ENCODE assay signal across 1 cellular context in the genomic region with DNA sequence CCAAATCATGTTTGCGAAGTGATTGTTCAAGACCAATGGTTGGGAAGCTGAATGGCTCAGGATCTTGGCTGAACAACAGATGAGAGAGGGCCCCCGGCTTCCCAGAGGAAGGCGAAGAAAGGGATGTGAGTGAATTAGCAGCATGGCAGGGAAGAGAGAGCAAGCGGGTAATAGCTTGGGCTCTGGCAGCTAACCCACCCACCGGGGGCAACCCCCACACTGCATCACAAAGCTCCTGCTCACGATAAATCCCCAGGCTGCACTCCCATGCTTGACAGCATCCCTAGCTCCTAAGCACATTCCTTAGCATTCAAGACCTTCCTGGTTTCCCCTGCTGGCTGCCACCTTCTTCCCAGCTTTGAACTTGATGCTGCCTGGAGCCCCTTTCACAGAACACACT.
TF ChIP-seq lines count a peak whose summit lies in the region.

No MANE protein-coding gene starts in this region.

TF ChIP-seq in GM23338, 12 proteins besides CTCF, POLR2A, EP300 and RAD21:
- TF ChIP-seq, protein P1, sequence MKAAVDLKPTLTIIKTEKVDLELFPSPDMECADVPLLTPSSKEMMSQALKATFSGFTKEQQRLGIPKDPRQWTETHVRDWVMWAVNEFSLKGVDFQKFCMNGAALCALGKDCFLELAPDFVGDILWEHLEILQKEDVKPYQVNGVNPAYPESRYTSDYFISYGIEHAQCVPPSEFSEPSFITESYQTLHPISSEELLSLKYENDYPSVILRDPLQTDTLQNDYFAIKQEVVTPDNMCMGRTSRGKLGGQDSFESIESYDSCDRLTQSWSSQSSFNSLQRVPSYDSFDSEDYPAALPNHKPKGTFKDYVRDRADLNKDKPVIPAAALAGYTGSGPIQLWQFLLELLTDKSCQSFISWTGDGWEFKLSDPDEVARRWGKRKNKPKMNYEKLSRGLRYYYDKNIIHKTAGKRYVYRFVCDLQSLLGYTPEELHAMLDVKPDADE (IDR thresholded peaks at IDR 0.05) = no peak
- TF ChIP-seq, protein P2, sequence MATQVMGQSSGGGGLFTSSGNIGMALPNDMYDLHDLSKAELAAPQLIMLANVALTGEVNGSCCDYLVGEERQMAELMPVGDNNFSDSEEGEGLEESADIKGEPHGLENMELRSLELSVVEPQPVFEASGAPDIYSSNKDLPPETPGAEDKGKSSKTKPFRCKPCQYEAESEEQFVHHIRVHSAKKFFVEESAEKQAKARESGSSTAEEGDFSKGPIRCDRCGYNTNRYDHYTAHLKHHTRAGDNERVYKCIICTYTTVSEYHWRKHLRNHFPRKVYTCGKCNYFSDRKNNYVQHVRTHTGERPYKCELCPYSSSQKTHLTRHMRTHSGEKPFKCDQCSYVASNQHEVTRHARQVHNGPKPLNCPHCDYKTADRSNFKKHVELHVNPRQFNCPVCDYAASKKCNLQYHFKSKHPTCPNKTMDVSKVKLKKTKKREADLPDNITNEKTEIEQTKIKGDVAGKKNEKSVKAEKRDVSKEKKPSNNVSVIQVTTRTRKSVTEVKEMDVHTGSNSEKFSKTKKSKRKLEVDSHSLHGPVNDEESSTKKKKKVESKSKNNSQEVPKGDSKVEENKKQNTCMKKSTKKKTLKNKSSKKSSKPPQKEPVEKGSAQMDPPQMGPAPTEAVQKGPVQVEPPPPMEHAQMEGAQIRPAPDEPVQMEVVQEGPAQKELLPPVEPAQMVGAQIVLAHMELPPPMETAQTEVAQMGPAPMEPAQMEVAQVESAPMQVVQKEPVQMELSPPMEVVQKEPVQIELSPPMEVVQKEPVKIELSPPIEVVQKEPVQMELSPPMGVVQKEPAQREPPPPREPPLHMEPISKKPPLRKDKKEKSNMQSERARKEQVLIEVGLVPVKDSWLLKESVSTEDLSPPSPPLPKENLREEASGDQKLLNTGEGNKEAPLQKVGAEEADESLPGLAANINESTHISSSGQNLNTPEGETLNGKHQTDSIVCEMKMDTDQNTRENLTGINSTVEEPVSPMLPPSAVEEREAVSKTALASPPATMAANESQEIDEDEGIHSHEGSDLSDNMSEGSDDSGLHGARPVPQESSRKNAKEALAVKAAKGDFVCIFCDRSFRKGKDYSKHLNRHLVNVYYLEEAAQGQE (IDR thresholded peaks at IDR 0.05; ENCODE audit: unreplicated experiment) = no peak
- TF ChIP-seq POLR2AphosphoS5 (IDR thresholded peaks at IDR 0.05; ENCODE audit: low read depth) = no peak
- TF ChIP-seq, protein P3, sequence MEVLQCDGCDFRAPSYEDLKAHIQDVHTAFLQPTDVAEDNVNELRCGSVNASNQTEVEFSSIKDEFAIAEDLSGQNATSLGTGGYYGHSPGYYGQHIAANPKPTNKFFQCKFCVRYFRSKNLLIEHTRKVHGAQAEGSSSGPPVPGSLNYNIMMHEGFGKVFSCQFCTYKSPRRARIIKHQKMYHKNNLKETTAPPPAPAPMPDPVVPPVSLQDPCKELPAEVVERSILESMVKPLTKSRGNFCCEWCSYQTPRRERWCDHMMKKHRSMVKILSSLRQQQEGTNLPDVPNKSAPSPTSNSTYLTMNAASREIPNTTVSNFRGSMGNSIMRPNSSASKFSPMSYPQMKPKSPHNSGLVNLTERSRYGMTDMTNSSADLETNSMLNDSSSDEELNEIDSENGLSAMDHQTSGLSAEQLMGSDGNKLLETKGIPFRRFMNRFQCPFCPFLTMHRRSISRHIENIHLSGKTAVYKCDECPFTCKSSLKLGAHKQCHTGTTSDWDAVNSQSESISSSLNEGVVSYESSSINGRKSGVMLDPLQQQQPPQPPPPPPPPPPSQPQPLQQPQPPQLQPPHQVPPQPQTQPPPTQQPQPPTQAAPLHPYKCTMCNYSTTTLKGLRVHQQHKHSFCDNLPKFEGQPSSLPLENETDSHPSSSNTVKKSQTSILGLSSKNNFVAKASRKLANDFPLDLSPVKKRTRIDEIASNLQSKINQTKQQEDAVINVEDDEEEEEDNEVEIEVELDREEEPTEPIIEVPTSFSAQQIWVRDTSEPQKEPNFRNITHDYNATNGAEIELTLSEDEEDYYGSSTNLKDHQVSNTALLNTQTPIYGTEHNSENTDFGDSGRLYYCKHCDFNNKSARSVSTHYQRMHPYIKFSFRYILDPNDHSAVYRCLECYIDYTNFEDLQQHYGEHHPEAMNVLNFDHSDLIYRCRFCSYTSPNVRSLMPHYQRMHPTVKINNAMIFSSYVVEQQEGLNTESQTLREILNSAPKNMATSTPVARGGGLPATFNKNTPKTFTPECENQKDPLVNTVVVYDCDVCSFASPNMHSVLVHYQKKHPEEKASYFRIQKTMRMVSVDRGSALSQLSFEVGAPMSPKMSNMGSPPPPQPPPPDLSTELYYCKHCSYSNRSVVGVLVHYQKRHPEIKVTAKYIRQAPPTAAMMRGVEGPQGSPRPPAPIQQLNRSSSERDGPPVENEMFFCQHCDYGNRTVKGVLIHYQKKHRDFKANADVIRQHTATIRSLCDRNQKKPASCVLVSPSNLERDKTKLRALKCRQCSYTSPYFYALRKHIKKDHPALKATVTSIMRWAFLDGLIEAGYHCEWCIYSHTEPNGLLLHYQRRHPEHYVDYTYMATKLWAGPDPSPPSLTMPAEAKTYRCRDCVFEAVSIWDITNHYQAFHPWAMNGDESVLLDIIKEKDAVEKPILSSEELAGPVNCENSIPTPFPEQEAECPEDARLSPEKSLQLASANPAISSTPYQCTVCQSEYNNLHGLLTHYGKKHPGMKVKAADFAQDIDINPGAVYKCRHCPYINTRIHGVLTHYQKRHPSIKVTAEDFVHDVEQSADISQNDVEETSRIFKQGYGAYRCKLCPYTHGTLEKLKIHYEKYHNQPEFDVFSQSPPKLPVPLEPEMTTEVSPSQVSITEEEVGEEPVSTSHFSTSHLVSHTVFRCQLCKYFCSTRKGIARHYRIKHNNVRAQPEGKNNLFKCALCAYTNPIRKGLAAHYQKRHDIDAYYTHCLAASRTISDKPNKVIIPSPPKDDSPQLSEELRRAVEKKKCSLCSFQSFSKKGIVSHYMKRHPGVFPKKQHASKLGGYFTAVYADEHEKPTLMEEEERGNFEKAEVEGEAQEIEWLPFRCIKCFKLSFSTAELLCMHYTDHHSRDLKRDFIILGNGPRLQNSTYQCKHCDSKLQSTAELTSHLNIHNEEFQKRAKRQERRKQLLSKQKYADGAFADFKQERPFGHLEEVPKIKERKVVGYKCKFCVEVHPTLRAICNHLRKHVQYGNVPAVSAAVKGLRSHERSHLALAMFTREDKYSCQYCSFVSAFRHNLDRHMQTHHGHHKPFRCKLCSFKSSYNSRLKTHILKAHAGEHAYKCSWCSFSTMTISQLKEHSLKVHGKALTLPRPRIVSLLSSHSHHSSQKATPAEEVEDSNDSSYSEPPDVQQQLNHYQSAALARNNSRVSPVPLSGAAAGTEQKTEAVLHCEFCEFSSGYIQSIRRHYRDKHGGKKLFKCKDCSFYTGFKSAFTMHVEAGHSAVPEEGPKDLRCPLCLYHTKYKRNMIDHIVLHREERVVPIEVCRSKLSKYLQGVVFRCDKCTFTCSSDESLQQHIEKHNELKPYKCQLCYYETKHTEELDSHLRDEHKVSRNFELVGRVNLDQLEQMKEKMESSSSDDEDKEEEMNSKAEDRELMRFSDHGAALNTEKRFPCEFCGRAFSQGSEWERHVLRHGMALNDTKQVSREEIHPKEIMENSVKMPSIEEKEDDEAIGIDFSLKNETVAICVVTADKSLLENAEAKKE (CRISPR knock-in tag; IDR thresholded peaks at IDR 0.05) = no peak
- no peak for TF ChIP-seq ZNF331 (CRISPR knock-in tag; IDR thresholded peaks at IDR 0.05; ENCODE audit: low read depth)
- no peak for TF ChIP-seq ZNF114 (CRISPR knock-in tag; IDR thresholded peaks at IDR 0.05)
- no peak for TF ChIP-seq NANOG (IDR thresholded peaks at IDR 0.05; ENCODE audit: borderline replicate concordance)
- no peak for TF ChIP-seq STAT1 (IDR thresholded peaks at IDR 0.05; ENCODE audit: unreplicated experiment)
- TF ChIP-seq EZH2phosphoT487 (IDR thresholded peaks at IDR 0.05; ENCODE audit: unreplicated experiment) = no peak
- TF ChIP-seq JUNB (IDR thresholded peaks at IDR 0.05; ENCODE audit: unreplicated experiment) = no peak
- TF ChIP-seq CREB1 (CRISPR knock-in tag; IDR thresholded peaks at IDR 0.05; ENCODE audit: low read depth) = no peak
- TF ChIP-seq EZH2 (IDR thresholded peaks at IDR 0.05; ENCODE audit: low read depth, unreplicated experiment) = no peak
